1 cellular context compared by ENCODE assay signal in genomic region chr6:150723857-150724256, GRCh38.
TF ChIP-seq lines count a peak whose summit lies in the region.

No MANE protein-coding gene starts in this region.

TF ChIP-seq in H1, 55 proteins besides CTCF, POLR2A, EP300 and RAD21 (continued from another document):
- TF ChIP-seq E2F6 (IDR thresholded peaks at IDR 0.05) = no peak
- TF ChIP-seq ATF3 (IDR thresholded peaks at IDR 0.05; ENCODE audit: insufficient read depth, low read depth, low read length) = no peak
- no peak for TF ChIP-seq USF2 (IDR thresholded peaks at IDR 0.05; ENCODE audit: low read length)
- TF ChIP-seq TCF12 (IDR thresholded peaks at IDR 0.05; ENCODE audit: low read depth, low read length) = no peak
- no peak for TF ChIP-seq NRF1 (IDR thresholded peaks at IDR 0.05; ENCODE audit: low read depth, low read length)
- no peak for TF ChIP-seq SIX5 (IDR thresholded peaks at IDR 0.05; ENCODE audit: low read depth, low read length)
- TF ChIP-seq ZNF274 (IDR thresholded peaks at IDR 0.05; ENCODE audit: borderline replicate concordance, extremely low read depth, low read length) = no peak
- TF ChIP-seq MAFK (IDR thresholded peaks at IDR 0.05; ENCODE audit: low read depth, low read length) = no peak
- no peak for TF ChIP-seq JUN (IDR thresholded peaks at IDR 0.05; ENCODE audit: low read depth, low read length)
- TF ChIP-seq PHF8 (conservative IDR thresholded peaks at IDR 0.05; ENCODE audit: low read depth, low read length) = no peak
- TF ChIP-seq KDM1A (IDR thresholded peaks at IDR 0.05; ENCODE audit: borderline replicate concordance, low read length) = no peak
- TF ChIP-seq CTBP2 (IDR thresholded peaks at IDR 0.05; ENCODE audit: borderline replicate concordance, insufficient read depth, insufficient read length, low read length) = no peak
- TF ChIP-seq CHD7 (IDR thresholded peaks at IDR 0.05; ENCODE audit: insufficient replicate concordance, low read length) = no peak
- TF ChIP-seq SP2 (IDR thresholded peaks at IDR 0.05; ENCODE audit: low read length) = no peak
